ENCODE assay signal across 9 cellular contexts in genomic region chr1:152495066-152495675, GRCh38.
DNase-seq lines count a peak whose midpoint lies in the region; ATAC-seq and TF ChIP-seq lines count a peak whose summit lies in the region.
"Had no signal": no experiment of that assay in that cellular context is flagged by ENCODE, and none has a peak within 500 bp of the region (broad histone marks: within the 10 kb centered on the region; RNA-seq: fewer than 3 reads in every experiment).

No MANE protein-coding gene starts in this region.

- DNase-seq in stimulated activated CD4-positive, alpha-beta T cell treated with anti-CD3 and anti-CD28 coated beads, Interleukin-2, amount 100 ng/mL, for 24 hours: peak; percentile 28 to 31
- no peak for DNase-seq in stimulated activated CD4-positive, alpha-beta T cell treated with anti-CD3 and anti-CD28 coated beads, Interleukin-12 subunit alpha, Interleukin-12 subunit beta, amount 100 ng/mL, for 4 hours
- DNase-seq in NB4 (ENCODE audit: low read depth) (peak; percentile 66), cerebellar cortex (ENCODE audit: low spot score) (peak; percentile 16), caudate nucleus (lab: John Stamatoyannopoulos, UW) (no peak), NCI-H2029 treated with DMSO at 0.1 percent for 48 hours (lab: John Stamatoyannopoulos, UW) (no peak)
- DNase-seq: Right ventricle myocardium superior had no signal

- no peak overlapping the region for H3K27ac ChIP-seq in caudate nucleus (ENCODE audit: low read depth, low read length)

- ATAC-seq in HG03520 (IDR thresholded peaks at IDR 0.05; ENCODE audit: unreplicated experiment): no peak
- ATAC-seq in HG03571 (IDR thresholded peaks at IDR 0.05; ENCODE audit: unreplicated experiment): no peak

- H3K4me3 ChIP-seq in NB4 (ENCODE audit: low read depth, low read length): no peak overlapping the region

- peak; percentile 95 for TF ChIP-seq CTCF in NB4 (IDR thresholded peaks at IDR 0.05; ENCODE audit: low read depth, low read length)

- no peak for TF ChIP-seq POLR2A in NB4 (IDR thresholded peaks at IDR 0.05; ENCODE audit: extremely low read depth, insufficient read length)

Comparison
In these comparisons a context has a peak if more than half of its experiments do, and no peak if none do; other contexts are left out.
1. DNase-seq: peak in stimulated activated CD4-positive, alpha-beta T cell treated with anti-CD3 and anti-CD28 coated beads, Interleukin-2, amount 100 ng/mL, for 24 hours (2 of 2), NB4 (single experiment) and cerebellar cortex (single experiment); none in stimulated activated CD4-positive, alpha-beta T cell treated with anti-CD3 and anti-CD28 coated beads, Interleukin-12 subunit alpha, Interleukin-12 subunit beta, amount 100 ng/mL, for 4 hours (single experiment), caudate nucleus (0 of 61) and NCI-H2029 treated with DMSO at 0.1 percent for 48 hours (single experiment).